10 cellular contexts compared by ENCODE assay signal in genomic region chr6:167000759-167001158, GRCh38. TPM values are rescaled to one million over a fixed set of nuclear protein-coding genes. Genes with fewer than 3 reads are reported as not detected.
DNase-seq lines count a peak whose midpoint lies in the region; ATAC-seq and TF ChIP-seq lines count a peak whose summit lies in the region.
"Had no signal": no experiment of that assay in that cellular context is flagged by ENCODE, and none has a peak within 500 bp of the region (broad histone marks: within the 10 kb centered on the region; RNA-seq: fewer than 3 reads in every experiment).

No MANE protein-coding gene starts in this region.

- CTCF ChIA-PET in activated naive CD4-positive, alpha-beta T cell treated with anti-CD3 and anti-CD28 coated beads, Interleukin-2, amount 10 ng/mL, durations not matched to agents 7 days and 5 days (lab: Charles Lee), result interaction anchor here (1.5 kb wide), 1 partner anchor 47 kb away, joined by 4 read pairs; no protein-coding TSS in a partner anchor

- H3K4me1 ChIP-seq in SJSA1 (replicated peaks) (peaks cover 13% of the 10 kb centered on the region), suprapubic skin (peaks cover 21% of the 10 kb centered on the region)

- no peak for DNase-seq in activated naive CD4-positive, alpha-beta T cell treated with anti-CD3 and anti-CD28 coated beads, Interleukin-2, amount 10 ng/mL, durations not matched to agents 7 days and 5 days
- no peak for DNase-seq in activated naive CD4-positive, alpha-beta T cell treated with anti-CD3 and anti-CD28 coated beads, Interleukin-2, amount 50 U/mL, for 72 hours (ENCODE audit: low spot score in 2 of 2)
- DNase-seq in SJSA1 (ENCODE audit: low read depth in 1 of 2, low spot score in 2 of 2) (no peak), fibroblast of villous mesenchyme (ENCODE audit: low read depth) (no peak), suprapubic skin (ENCODE audit: low spot score in 2 of 2) (no peak)
- DNase-seq: activated CD8-positive, alpha-beta memory T cell treated with anti-CD3 and anti-CD28 coated beads, Interleukin-2, amount 50 U/mL, for 48 hours; NCI-H510A had no signal

- H3K4me1 Mint-ChIP-seq in activated naive CD4-positive, alpha-beta T cell treated with anti-CD3 and anti-CD28 coated beads, Interleukin-2, amount 10 ng/mL, durations not matched to agents 7 days and 5 days, result peaks cover 36% of the 10 kb centered on the region

- no peak for TF ChIP-seq EP300 in suprapubic skin (IDR thresholded peaks at IDR 0.05)

- H3K36me3 ChIP-seq in SJSA1, result peaks cover 76% of the 10 kb centered on the region
- H3K36me3 ChIP-seq in suprapubic skin, result peaks cover 1% of the 10 kb centered on the region

- H3K27me3 ChIP-seq in SJSA1 (replicated peaks) (no peaks in the 10 kb centered on the region), suprapubic skin (no peaks in the 10 kb centered on the region)

- H3K27ac Mint-ChIP-seq in activated naive CD4-positive, alpha-beta T cell treated with anti-CD3 and anti-CD28 coated beads, Interleukin-2, amount 10 ng/mL, durations not matched to agents 7 days and 5 days, result peak overlapping the region; percentile 17
- peak overlapping the region in 1 of 2 donors; percentile 12 for H3K27ac Mint-ChIP-seq in activated naive CD4-positive, alpha-beta T cell treated with anti-CD3 and anti-CD28 coated beads, Interleukin-2, amount 50 U/mL, for 72 hours

- peaks cover 26% of the 10 kb centered on the region for H3K36me3 Mint-ChIP-seq in activated naive CD4-positive, alpha-beta T cell treated with anti-CD3 and anti-CD28 coated beads, Interleukin-2, amount 10 ng/mL, durations not matched to agents 7 days and 5 days
- peaks cover 2 to 7% of the 10 kb centered on the region in 2 donors for H3K36me3 Mint-ChIP-seq in activated naive CD4-positive, alpha-beta T cell treated with anti-CD3 and anti-CD28 coated beads, Interleukin-2, amount 50 U/mL, for 72 hours

- TF ChIP-seq CTCF in fibroblast of villous mesenchyme (IDR thresholded peaks at IDR 0.05; ENCODE audit: insufficient read depth, low read depth, low read length) (no peak), suprapubic skin (IDR thresholded peaks at IDR 0.05) (no peak)

- peak overlapping the region; percentile 89 for H3K4me3 Mint-ChIP-seq in activated naive CD4-positive, alpha-beta T cell treated with anti-CD3 and anti-CD28 coated beads, Interleukin-2, amount 10 ng/mL, durations not matched to agents 7 days and 5 days

- H3K4me3 ChIP-seq in SJSA1 (0 out of 2 replicates have a peak overlapping the region, but pooled peaks have one; percentile 85), fibroblast of villous mesenchyme (ENCODE audit: low read depth, low read length) (peak overlapping the region; percentile 86), suprapubic skin (peak overlapping the region; percentile 88)

- WGBS in suprapubic skin, result 90% methylated on average over 2 of the region's 2 CpGs

- H3K27me3 Mint-ChIP-seq in activated naive CD4-positive, alpha-beta T cell treated with anti-CD3 and anti-CD28 coated beads, Interleukin-2, amount 10 ng/mL, durations not matched to agents 7 days and 5 days, result no peaks in the 10 kb centered on the region

- no peaks in the 10 kb centered on the region for H3K9me3 Mint-ChIP-seq in activated naive CD4-positive, alpha-beta T cell treated with anti-CD3 and anti-CD28 coated beads, Interleukin-2, amount 10 ng/mL, durations not matched to agents 7 days and 5 days
- no peaks in the 10 kb centered on the region for H3K9me3 Mint-ChIP-seq in activated naive CD4-positive, alpha-beta T cell treated with anti-CD3 and anti-CD28 coated beads, Interleukin-2, amount 50 U/mL, for 72 hours

- H3K9me3 ChIP-seq in SJSA1 (replicated peaks) (no peaks in the 10 kb centered on the region), suprapubic skin (no peaks in the 10 kb centered on the region)

- H3K27ac ChIP-seq in SJSA1 (no peak overlapping the region), suprapubic skin (no peak overlapping the region)

- no peak for TF ChIP-seq POLR2A in suprapubic skin (IDR thresholded peaks at IDR 0.05)

- ATAC-seq in activated naive CD4-positive, alpha-beta T cell treated with anti-CD3 and anti-CD28 coated beads, Interleukin-2, amount 50 U/mL, for 72 hours, result no peak
- no peak for ATAC-seq in GM18868 (IDR thresholded peaks at IDR 0.05; ENCODE audit: unreplicated experiment)
- no peak for ATAC-seq in HG03378 (IDR thresholded peaks at IDR 0.05; ENCODE audit: unreplicated experiment)
- ATAC-seq in GM21390 (IDR thresholded peaks at IDR 0.05; ENCODE audit: unreplicated experiment), result no peak

RNA-seq across cellular contexts. Expression of gene CEP43, which starts 1.6 kb away (rescaled TPM):
- 10 to 100 TPM; 17.5 to 21.9 TPM for total RNA-seq in activated naive CD4-positive, alpha-beta T cell treated with anti-CD3 and anti-CD28 coated beads, Interleukin-2, amount 50 U/mL, for 72 hours
- total RNA-seq in SJSA1 (2014; rRNA removed; shearing (Covaris generic)), result 33.0 and 35.1 TPM in 2 replicates
- total RNA-seq in fibroblast of villous mesenchyme, result 19.3 and 37.6 TPM in 2 replicates
- 10 to 100 TPM in 3 of 4 donors, 1 to 10 TPM in 1; 7.8 to 21.3 (median 11.2) TPM for total RNA-seq in suprapubic skin

RNA-seq across cellular contexts. Expression of gene RNASET2, which starts 44.4 kb away (rescaled TPM):
- 100 to 1,000 TPM in 1 of 2 donors, 10 to 100 TPM in 1; 45.2 to 108 TPM for total RNA-seq in activated naive CD4-positive, alpha-beta T cell treated with anti-CD3 and anti-CD28 coated beads, Interleukin-2, amount 50 U/mL, for 72 hours
- total RNA-seq in SJSA1 (2014; rRNA removed; shearing (Covaris generic)), result 19.6 and 30.4 TPM in 2 replicates
- total RNA-seq in fibroblast of villous mesenchyme, result 20.3 and 22.5 TPM in 2 replicates
- total RNA-seq in suprapubic skin, result 10 to 100 TPM; 36.3 to 62.5 (median 53.9) TPM
